Comparison of ENCODE assay signal across 15 cellular contexts in genomic region chr2:61937881-61938280, GRCh38.
"Had no signal": no experiment of that assay in that cellular context is flagged by ENCODE, and none has a peak within 500 bp of the region (broad histone marks: within the 10 kb centered on the region; RNA-seq: fewer than 3 reads in every experiment).

No MANE protein-coding gene starts in this region.

- H3K4me3 Mint-ChIP-seq: effector memory CD8-positive, alpha-beta T cell; natural killer cell; T-helper 1 cell treated with Interleukin-12 subunit alpha and Interleukin-12 subunit beta and Interleukin-4 antibody, amounts not matched to agents 30 μg/mL and 1 μg/mL, for 36 hours had no signal

- H3K4me3 ChIP-seq: tibial nerve, vagina had no signal

- H3K36me3 ChIP-seq: vagina had no signal

- H3K9me3 Mint-ChIP-seq: effector memory CD8-positive, alpha-beta T cell; natural killer cell; T-helper 1 cell treated with Interleukin-12 subunit alpha and Interleukin-12 subunit beta and Interleukin-4 antibody, amounts not matched to agents 30 μg/mL and 1 μg/mL, for 36 hours had no signal

- H3K27me3 ChIP-seq: tibial nerve, vagina had no signal

- H3K27ac ChIP-seq: tibial nerve, vagina had no signal

- H3K27ac Mint-ChIP-seq: effector memory CD8-positive, alpha-beta T cell; natural killer cell; T-helper 1 cell treated with Interleukin-12 subunit alpha and Interleukin-12 subunit beta and Interleukin-4 antibody, amounts not matched to agents 30 μg/mL and 1 μg/mL, for 36 hours had no signal

- DNase-seq: activated CD4-positive, alpha-beta T cell treated with anti-CD3 and anti-CD28 coated beads, Interleukin-2, amount 50 U/mL, for 1 hour; activated CD8-positive, alpha-beta memory T cell treated with anti-CD3 and anti-CD28 coated beads for 24 hours; activated CD8-positive, alpha-beta memory T cell treated with anti-CD3 and anti-CD28 coated beads, Interleukin-2, amount 50 U/mL, for 48 hours; activated effector memory CD4-positive, alpha-beta T cell treated with anti-CD3 and anti-CD28 coated beads, Interleukin-2, amount 50 U/mL, for 16 hours; activated naive CD4-positive, alpha-beta T cell treated with anti-CD3 and anti-CD28 coated beads, Interleukin-2, amount 50 U/mL, for 16 hours; activated T-cell treated with anti-CD3 and anti-CD28 coated beads, Interleukin-2, amount 50 U/mL, for 48 hours; aorta; effector memory CD8-positive, alpha-beta T cell; foreskin fibroblast; natural killer cell; stimulated activated CD8-positive, alpha-beta memory T cell treated with anti-CD3 and anti-CD28 coated beads, Interleukin-4, amount 100 ng/mL, for 48 hours; stimulated activated naive CD4-positive, alpha-beta T cell treated with Interleukin-2 at 50 U/mL for 16 hours had no signal

- H3K4me1 ChIP-seq: vagina had no signal

- ATAC-seq: effector memory CD8-positive, alpha-beta T cell; natural killer cell had no signal

- H3K27me3 Mint-ChIP-seq: effector memory CD8-positive, alpha-beta T cell had no signal

- H3K9me3 ChIP-seq: vagina had no signal
